Comparison of ENCODE assay signal across 8 cellular contexts in the genomic region with DNA sequence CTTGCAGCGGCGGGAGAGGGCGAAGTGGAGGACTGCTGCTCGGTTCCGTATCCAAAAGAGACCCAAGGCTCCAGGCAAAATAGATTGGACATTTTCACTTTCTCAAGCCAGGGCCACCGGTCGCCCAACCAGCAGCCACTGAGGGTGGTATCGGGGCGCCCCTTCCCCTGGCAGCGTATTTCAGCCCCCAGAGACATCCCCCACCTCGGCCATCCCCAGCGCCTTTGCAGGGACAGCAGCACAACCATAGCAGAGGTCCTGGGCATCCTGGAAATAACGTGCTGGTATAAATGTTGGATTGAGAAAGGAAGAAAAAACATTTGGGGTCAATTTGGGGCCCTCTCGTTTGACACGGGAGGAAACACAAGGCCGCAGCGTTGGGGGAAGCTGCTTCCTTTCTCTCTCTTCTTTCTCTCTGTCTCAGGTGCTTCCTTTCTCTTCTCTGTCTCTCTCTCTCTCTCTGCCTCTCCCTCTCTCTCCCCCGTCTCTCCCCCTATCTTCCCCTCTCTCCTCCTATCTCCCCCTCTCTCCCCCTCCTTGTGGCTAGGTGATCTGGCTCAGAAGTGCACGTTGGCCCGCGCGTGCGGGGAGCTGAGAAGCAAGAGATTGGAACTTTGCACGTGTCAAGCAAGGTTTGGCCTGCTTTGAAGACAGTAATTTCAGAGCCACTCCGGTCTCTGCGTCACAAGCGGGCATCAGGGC. TPM values are rescaled to one million over a fixed set of nuclear protein-coding genes. Genes with fewer than 3 reads are reported as not detected.
DNase-seq lines count a peak whose midpoint lies in the region; ATAC-seq and TF ChIP-seq lines count a peak whose summit lies in the region.

No MANE protein-coding gene starts in this region.

- H3K4me1 ChIP-seq in endodermal cell (ENCODE audit: control insufficient read depth, insufficient read depth, low read length) = no peaks in the 10 kb centered on the region
- no peaks in the 10 kb centered on the region for H3K4me1 ChIP-seq in psoas muscle

- H3K27ac ChIP-seq in endodermal cell (ENCODE audit: low read depth, low read length) = no peak overlapping the region
- peak overlapping the region; percentile 36 for H3K27ac ChIP-seq in psoas muscle

- H3K27me3 ChIP-seq in endodermal cell (ENCODE audit: control insufficient read depth, insufficient read depth, low read length, poor library complexity, severe bottlenecking) (peaks cover 49% of the 10 kb centered on the region), psoas muscle (ENCODE audit: insufficient read depth in 3 of 3, low read length in 2 of 3) (no peaks in the 10 kb centered on the region)

- no peaks in the 10 kb centered on the region for H3K36me3 Mint-ChIP-seq in endodermal cell (ENCODE audit: low read depth)

- H3K36me3 ChIP-seq in endodermal cell (ENCODE audit: control insufficient read depth, insufficient read depth, low read length) = no peaks in the 10 kb centered on the region
- H3K36me3 ChIP-seq in psoas muscle (ENCODE audit: insufficient read depth in 1 of 2, low read depth in 1 of 2) = no peaks in the 10 kb centered on the region

- WGBS in endodermal cell (ENCODE audit: insufficient coverage in 1 of 2, insufficient read length in 1 of 2), 2 experiments = 38 to 47% methylated on average over 18 to 27 of the region's 27 CpGs
- 36 to 44% (median 39%) methylated on average over 27 of the region's 27 CpGs for WGBS in psoas muscle, 3 donors

- DNase-seq in NCI-H526 (lab: John Stamatoyannopoulos, UW) (peak; percentile 29 to 47), NCI-H526 treated with DMSO at 0.1 percent for 48 hours (lab: John Stamatoyannopoulos, UW) (no peak), endodermal cell (peak; percentile 74), psoas muscle (no peak), 8988T (no peak), GOT3 (lab: John Stamatoyannopoulos, UW) (no peak), T1000 (lab: John Stamatoyannopoulos, UW) (no peak)
- peak; percentile 46 to 53 for DNase-seq in activated CD4-positive, alpha-beta T cell treated with anti-CD3 and anti-CD28 coated beads, Interleukin-2, amount 50 U/mL, for 4 hours

- intact Hi-C loops in psoas muscle (cut with DNase I) = no loop called here

- H3K4me3 ChIP-seq in endodermal cell (ENCODE audit: low read length) (peak overlapping the region; percentile 74), psoas muscle (peak overlapping the region; percentile 86)

- ATAC-seq in psoas muscle = peak in 2 of 4 donors; percentile 7 to 23

- peaks cover 27% of the 10 kb centered on the region for H3K27me3 Mint-ChIP-seq in endodermal cell (ENCODE audit: insufficient read depth)

- H3K9ac ChIP-seq in endodermal cell (ENCODE audit: extremely low read depth, low read length, poor library complexity, severe bottlenecking) = no peak overlapping the region

- TF ChIP-seq CTCF in endodermal cell (conservative IDR thresholded peaks at IDR 0.05) = no peak
- no peak for TF ChIP-seq CTCF in psoas muscle (IDR thresholded peaks at IDR 0.05)

- H3K9me3 ChIP-seq in endodermal cell (ENCODE audit: control insufficient read depth, low read length) = no peaks in the 10 kb centered on the region
- H3K9me3 ChIP-seq in psoas muscle = no peaks in the 10 kb centered on the region

- H3K4me3 Mint-ChIP-seq in endodermal cell = no peak overlapping the region

- peaks cover 19% of the 10 kb centered on the region for H3K4me1 Mint-ChIP-seq in endodermal cell

- no peaks in the 10 kb centered on the region for H3K9me3 Mint-ChIP-seq in endodermal cell

- no peak overlapping the region for H3K27ac Mint-ChIP-seq in endodermal cell

RNA-seq across cellular contexts. Expression of gene RETREG1, which starts 0.6 kb away (rescaled TPM):
- total RNA-seq in endodermal cell = 1 to 10 TPM; 4.1 to 4.3 TPM
- 1.4 TPM for polyA plus RNA-seq in endodermal cell (2013, experiment 1 of 2)
- 1.2 TPM for polyA plus RNA-seq in endodermal cell (2013, experiment 2 of 2)
- 100 to 1,000 TPM in 3 of 4 donors, 10 to 100 TPM in 1; 63.2 to 252 (median 187) TPM for total RNA-seq in psoas muscle
- 100 to 1,000 TPM in 2 of 3 donors, 1 to 10 TPM in 1; 2.1 to 235 (median 191) TPM for polyA plus RNA-seq in psoas muscle

Comparison
In these comparisons a context has a peak if more than half of its experiments do, and no peak if none do; other contexts are left out.
1. DNase-seq: peak in NCI-H526 (2 of 2), activated CD4-positive, alpha-beta T cell treated with anti-CD3 and anti-CD28 coated beads, Interleukin-2, amount 50 U/mL, for 4 hours (2 of 2) and endodermal cell (single experiment); none in NCI-H526 treated with DMSO at 0.1 percent for 48 hours (single experiment), psoas muscle (0 of 2), 8988T (single experiment), GOT3 (single experiment) and T1000 (single experiment).
2. RNA of gene RETREG1, which starts 0.6 kb away (total RNA-seq): 63.2 to 252 TPM in psoas muscle; 4.1 to 4.3 TPM in endodermal cell; every median in the first group is over 10 times any median in the second.